In genomic region chr11:82842019-82842418, GRCh38 we compare ENCODE assay signal across 22 cellular contexts. TPM values are rescaled to one million over a fixed set of nuclear protein-coding genes. Genes with fewer than 3 reads are reported as not detected.
A peak's percentile ranks its signal among the peaks of the same experiment; 100 is the strongest.
DNase-seq lines count a peak whose midpoint lies in the region; ATAC-seq and TF ChIP-seq lines count a peak whose summit lies in the region.
"Had no signal": no experiment of that assay in that cellular context is flagged by ENCODE, and none has a peak within 500 bp of the region (broad histone marks: within the 10 kb centered on the region; RNA-seq: fewer than 3 reads in every experiment).

No MANE protein-coding gene starts in this region.

- H3K9me3 ChIP-seq in sigmoid colon = no peaks in the 10 kb centered on the region
- H3K9me3 ChIP-seq: gastroesophageal sphincter, pancreas had no signal

- H3K9me3 Mint-ChIP-seq in type B pancreatic cell = no peaks in the 10 kb centered on the region
- no peaks in the 10 kb centered on the region for H3K9me3 Mint-ChIP-seq in activated CD8-positive, alpha-beta memory T cell treated with anti-CD3 and anti-CD28 coated beads, Interleukin-2, amount 10 ng/mL, durations not matched to agents 7 days and 5 days (ENCODE audit: low read depth)
- H3K9me3 Mint-ChIP-seq: CD4-positive, alpha-beta memory T cell; IgD-negative memory B cell had no signal

- H3K27ac Mint-ChIP-seq in type B pancreatic cell = no peak overlapping the region
- no peak overlapping the region for H3K27ac Mint-ChIP-seq in activated CD8-positive, alpha-beta memory T cell treated with anti-CD3 and anti-CD28 coated beads, Interleukin-2, amount 10 ng/mL, durations not matched to agents 7 days and 5 days
- H3K27ac Mint-ChIP-seq: activated naive CD8-positive, alpha-beta T cell had no signal

- H3K27ac ChIP-seq in sigmoid colon = no peak overlapping the region
- H3K27ac ChIP-seq: gastroesophageal sphincter, pancreas had no signal

- TF ChIP-seq POLR2A in sigmoid colon (IDR thresholded peaks at IDR 0.05) = no peak

- H3K4me3 Mint-ChIP-seq in type B pancreatic cell = no peak overlapping the region
- H3K4me3 Mint-ChIP-seq in activated CD8-positive, alpha-beta memory T cell treated with anti-CD3 and anti-CD28 coated beads, Interleukin-2, amount 10 ng/mL, durations not matched to agents 7 days and 5 days = no peak overlapping the region
- H3K4me3 Mint-ChIP-seq: activated naive CD8-positive, alpha-beta T cell; CD4-positive, alpha-beta memory T cell; IgD-negative memory B cell had no signal

- TF ChIP-seq CTCF in sigmoid colon (IDR thresholded peaks at IDR 0.05) (no peak), type B pancreatic cell (conservative IDR thresholded peaks at IDR 0.05) (no peak)

- no peaks in the 10 kb centered on the region for H3K27me3 Mint-ChIP-seq in type B pancreatic cell
- H3K27me3 Mint-ChIP-seq in activated CD8-positive, alpha-beta memory T cell treated with anti-CD3 and anti-CD28 coated beads, Interleukin-2, amount 10 ng/mL, durations not matched to agents 7 days and 5 days = no peaks in the 10 kb centered on the region
- H3K27me3 Mint-ChIP-seq: activated naive CD8-positive, alpha-beta T cell; CD4-positive, alpha-beta memory T cell; IgD-negative memory B cell had no signal

- WGBS in sigmoid colon, 2 donors = 71 to 96% methylated on average over 2 of the region's 2 CpGs

- peaks cover 20% of the 10 kb centered on the region for H3K36me3 Mint-ChIP-seq in type B pancreatic cell
- H3K36me3 Mint-ChIP-seq in activated CD8-positive, alpha-beta memory T cell treated with anti-CD3 and anti-CD28 coated beads, Interleukin-2, amount 10 ng/mL, durations not matched to agents 7 days and 5 days = peaks cover 2% of the 10 kb centered on the region

- H3K36me3 ChIP-seq in sigmoid colon = peaks cover 4 to 22% (median 6%) of the 10 kb centered on the region in 4 donors

- H3K4me3 ChIP-seq in sigmoid colon = no peak overlapping the region
- H3K4me3 ChIP-seq: gastroesophageal sphincter, GM12878, pancreas had no signal

- H3K4me1 ChIP-seq in sigmoid colon = no peaks in the 10 kb centered on the region
- H3K4me1 ChIP-seq: gastroesophageal sphincter, pancreas had no signal

- TF ChIP-seq EP300 in sigmoid colon (IDR thresholded peaks at IDR 0.05) = no peak

- intact Hi-C loops in sigmoid colon (cut with DNase I) = no loop called here

- CTCF ChIA-PET in activated CD8-positive, alpha-beta memory T cell treated with anti-CD3 and anti-CD28 coated beads, Interleukin-2, amount 10 ng/mL, durations not matched to agents 7 days and 5 days (lab: Charles Lee) = no interaction called here

- H3K27me3 ChIP-seq in sigmoid colon = no peaks in the 10 kb centered on the region
- H3K27me3 ChIP-seq: gastroesophageal sphincter, pancreas had no signal

- DNase-seq in RPMI7951 (ENCODE audit: low read depth) (peak; percentile 19), foreskin melanocyte (peak; percentile 45), medulla oblongata (ENCODE audit: extremely low spot score) (peak; percentile 95), sigmoid colon (peak; percentile 68), NCI-H187 (lab: John Stamatoyannopoulos, UW) (no peak), type B pancreatic cell (ENCODE audit: extremely low spot score, unreplicated experiment) (no peak), HuH-7 (ENCODE audit: low spot score) (no peak)
- DNase-seq in activated CD8-positive, alpha-beta memory T cell treated with anti-CD3 and anti-CD28 coated beads, Interleukin-2, amount 10 ng/mL, durations not matched to agents 7 days and 5 days = no peak
- DNase-seq: activated CD8-positive, alpha-beta memory T cell treated with anti-CD3 and anti-CD28 coated beads for 24 hours; CD4-positive, alpha-beta memory T cell; erythroblast; NCI-H1436; NCI-H2171 treated with DMSO at 0.1 percent for 48 hours; NCI-H69; pancreas; stimulated activated CD4-positive, alpha-beta T cell treated with anti-CD3 and anti-CD28 coated beads, Interleukin-4, amount 100 ng/mL, for 4 hours had no signal

- ATAC-seq in activated CD8-positive, alpha-beta memory T cell treated with anti-CD3 and anti-CD28 coated beads, Interleukin-2, amount 10 ng/mL, durations not matched to agents 7 days and 5 days = no peak
- ATAC-seq: activated CD4-positive, CD25-positive, alpha-beta regulatory T cell treated with anti-CD3 and anti-CD28 coated beads, Interleukin-2, amount 50 U/mL, for 24 hours; gastroesophageal sphincter; GM12878; HCT116; pancreas had no signal

- peaks cover 9% of the 10 kb centered on the region for H3K4me1 Mint-ChIP-seq in type B pancreatic cell (ENCODE audit: unreplicated experiment)
- H3K4me1 Mint-ChIP-seq in activated CD8-positive, alpha-beta memory T cell treated with anti-CD3 and anti-CD28 coated beads, Interleukin-2, amount 10 ng/mL, durations not matched to agents 7 days and 5 days = no peaks in the 10 kb centered on the region
- H3K4me1 Mint-ChIP-seq: CD4-positive, alpha-beta memory T cell had no signal

RNA-seq across cellular contexts. Expression of gene PRCP, which starts 58.2 kb away (rescaled TPM):
- total RNA-seq in RPMI7951 (2014; rRNA removed; shearing (Covaris generic)) = 66.3 and 70.1 TPM in 2 replicates
- 10 to 100 TPM; 27.4 to 40.2 (median 35.5) TPM for total RNA-seq in sigmoid colon
- 10 to 100 TPM; 12.6 to 32.0 (median 23.6) TPM for polyA plus RNA-seq in sigmoid colon
- 61.1 and 77.5 TPM in 2 replicates for total RNA-seq in type B pancreatic cell (ENCODE audit: low replicate concordance)
- 10 to 100 TPM; 17.3 to 21.8 TPM for total RNA-seq in activated CD8-positive, alpha-beta memory T cell treated with anti-CD3 and anti-CD28 coated beads, Interleukin-2, amount 10 ng/mL, durations not matched to agents 7 days and 5 days

RNA-seq across cellular contexts. Expression of gene DDIAS, which starts 59.5 kb away (rescaled TPM):
- total RNA-seq in RPMI7951 (2014; rRNA removed; shearing (Covaris generic)) = 23.4 and 25.1 TPM in 2 replicates
- under 1 TPM in 3 of 4 donors, not detected in 1; 0.16 to 0.71 (median 0.41) TPM for total RNA-seq in sigmoid colon
- polyA plus RNA-seq in sigmoid colon = 1 to 10 TPM in 1 of 3 donors, under 1 TPM in 2; 0.60 to 3.1 (median 0.92) TPM
- total RNA-seq in type B pancreatic cell (ENCODE audit: low replicate concordance) = 4.4 and 7.6 TPM in 2 replicates
- total RNA-seq in activated CD8-positive, alpha-beta memory T cell treated with anti-CD3 and anti-CD28 coated beads, Interleukin-2, amount 10 ng/mL, durations not matched to agents 7 days and 5 days = 10 to 100 TPM; 12.0 to 16.2 TPM

Comparison
In these comparisons a context has a peak if more than half of its experiments do, and no peak if none do; other contexts are left out.
1. DNase-seq: peak in RPMI7951 (single experiment), foreskin melanocyte (single experiment), medulla oblongata (single experiment) and sigmoid colon (single experiment); none in NCI-H187 (0 of 2), type B pancreatic cell (single experiment), HuH-7 (single experiment) and activated CD8-positive, alpha-beta memory T cell treated with anti-CD3 and anti-CD28 coated beads, Interleukin-2, amount 10 ng/mL, durations not matched to agents 7 days and 5 days (single experiment).